26 cellular contexts compared by ENCODE assay signal in the genomic region with DNA sequence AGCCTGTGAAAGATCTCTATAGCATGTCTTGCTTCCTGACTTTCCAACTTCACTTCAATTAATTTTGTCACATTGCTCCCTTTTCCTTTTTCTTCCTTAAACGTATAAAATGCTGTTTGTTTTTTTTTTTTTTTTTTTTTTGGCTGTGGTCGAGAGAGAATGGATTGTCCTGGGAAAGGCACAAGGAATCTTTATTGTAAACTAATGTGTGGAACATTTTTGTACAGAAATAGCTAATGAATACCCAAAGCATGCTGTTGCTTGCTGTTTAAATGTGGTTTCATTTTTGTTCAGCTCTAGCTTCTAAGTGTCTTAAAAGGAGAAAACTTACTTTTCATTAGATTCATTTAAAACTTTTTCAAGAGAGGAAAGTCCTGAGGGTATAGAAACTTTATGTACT.
A peak's percentile ranks its signal among the peaks of the same experiment; 100 is the strongest.
DNase-seq lines count a peak whose midpoint lies in the region; ATAC-seq and TF ChIP-seq lines count a peak whose summit lies in the region.
"Had no signal": no experiment of that assay in that cellular context is flagged by ENCODE, and none has a peak within 500 bp of the region (broad histone marks: within the 10 kb centered on the region; RNA-seq: fewer than 3 reads in every experiment).

No MANE protein-coding gene starts in this region.

- peaks cover 60% of the 10 kb centered on the region for H3K4me1 Mint-ChIP-seq in HFFc6 (ENCODE audit: low read depth)
- peaks cover 46% of the 10 kb centered on the region for H3K4me1 Mint-ChIP-seq in brain
- no peaks in the 10 kb centered on the region for H3K4me1 Mint-ChIP-seq in nephron progenitor cell

- H3K36me3 Mint-ChIP-seq in HFFc6 (ENCODE audit: low read depth) (peaks cover 5% of the 10 kb centered on the region; the same call in 1 of the 2 replicates), brain (no peaks in the 10 kb centered on the region), nephron progenitor cell (ENCODE audit: low read depth) (no peaks in the 10 kb centered on the region)

- H3K4me3 ChIP-seq in fibroblast of villous mesenchyme (ENCODE audit: low read depth, low read length): no peak overlapping the region
- H3K4me3 ChIP-seq: BLaER1, PC-9, SK-N-MC had no signal

- H3K4me3 Mint-ChIP-seq in HFFc6 (peak overlapping the region; percentile 72), brain (peak overlapping the region in 3 of 5 experiments; percentile 13 to 58 (median 21)), nephron progenitor cell (no peak overlapping the region)
- H3K4me3 Mint-ChIP-seq: CD4-positive, alpha-beta T cell; H9 had no signal

- DNase-seq in HFFc6: no peak
- DNase-seq in fibroblast of villous mesenchyme (ENCODE audit: low read depth): peak; percentile 6
- DNase-seq in nephron progenitor cell: no peak
- DNase-seq: Caco-2; CD4-positive, alpha-beta T cell; DMS 273 treated with DMSO at 0.1 percent for 48 hours; DND-41; H9; KBM-7; MM.1S; NCI-H1092; NCI-H1436; NCI-H1930; NCI-H226; NCI-H510A treated with DMSO at 0.1 percent for 48 hours; PC-9; RPMI8226; SHP77 had no signal

- H3K27me3 Mint-ChIP-seq in HFFc6 (ENCODE audit: insufficient read depth): no peaks in the 10 kb centered on the region; the same call in 1 of the 2 replicates
- H3K27me3 Mint-ChIP-seq in brain: no peaks in the 10 kb centered on the region
- H3K27me3 Mint-ChIP-seq in nephron progenitor cell (ENCODE audit: low read depth, poor library complexity): peaks cover 4% of the 10 kb centered on the region
- H3K27me3 Mint-ChIP-seq: CD4-positive, alpha-beta T cell had no signal

- H3K27ac Mint-ChIP-seq in HFFc6 (peak overlapping the region; percentile 67), brain (peak overlapping the region in 4 of 5 experiments; percentile 7 to 67 (median 54)), nephron progenitor cell (peak overlapping the region; percentile 32)
- H3K27ac Mint-ChIP-seq: CD4-positive, alpha-beta T cell had no signal

- no peaks in the 10 kb centered on the region for H3K9me3 Mint-ChIP-seq in HFFc6
- H3K9me3 Mint-ChIP-seq in brain: peaks cover 0 to 1% (median 0%) of the 10 kb centered on the region in 5 experiments
- H3K9me3 Mint-ChIP-seq in nephron progenitor cell: no peaks in the 10 kb centered on the region
- H3K9me3 Mint-ChIP-seq: CD4-positive, alpha-beta T cell had no signal

- TF ChIP-seq CTCF in HFFc6 (IDR thresholded peaks at IDR 0.05) (no peak), brain (conservative IDR thresholded peaks at IDR 0.05) (no peak), fibroblast of villous mesenchyme (IDR thresholded peaks at IDR 0.05; ENCODE audit: insufficient read depth, low read depth, low read length) (no peak), nephron progenitor cell (IDR thresholded peaks at IDR 0.05) (no peak)

- ATAC-seq in GM21360 (IDR thresholded peaks at IDR 0.05; ENCODE audit: unreplicated experiment) (no peak), GM21529 (IDR thresholded peaks at IDR 0.05; ENCODE audit: unreplicated experiment) (no peak), HG03439 (IDR thresholded peaks at IDR 0.05; ENCODE audit: unreplicated experiment) (no peak), GM21717 (IDR thresholded peaks at IDR 0.05; ENCODE audit: unreplicated experiment) (no peak)
- ATAC-seq: HepG2 had no signal
